In the genomic region with DNA sequence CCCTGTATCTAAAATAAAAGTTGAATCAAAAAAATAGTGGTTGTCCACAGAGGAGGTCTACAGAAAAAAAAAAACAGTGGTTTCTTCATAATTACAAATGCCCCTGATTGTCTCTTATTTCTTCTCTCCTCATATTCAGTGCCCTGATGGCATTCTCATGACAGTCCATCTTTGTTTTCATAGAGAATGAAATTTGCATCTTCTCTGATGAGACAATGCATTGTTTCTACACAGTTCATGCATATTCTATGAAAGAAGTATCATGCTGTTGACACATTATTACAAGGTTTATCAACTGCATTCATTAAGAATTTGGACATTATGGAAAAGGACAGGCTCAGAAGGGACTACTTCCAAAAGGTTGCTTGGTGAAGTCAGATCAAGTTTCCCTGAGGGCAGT, we compare ENCODE assay signal across 25 cellular contexts. TPM values are rescaled to one million over a fixed set of nuclear protein-coding genes. Genes with fewer than 3 reads are reported as not detected.
"Had no signal": no experiment of that assay in that cellular context is flagged by ENCODE, and none has a peak within 500 bp of the region (broad histone marks: within the 10 kb centered on the region; RNA-seq: fewer than 3 reads in every experiment).

No MANE protein-coding gene starts in this region.

- ATAC-seq: activated CD8-positive, alpha-beta T cell treated with anti-CD3 and anti-CD28 coated beads, Interleukin-2, amount 10 ng/mL, durations not matched to agents 7 days and 5 days; activated naive CD4-positive, alpha-beta T cell treated with anti-CD3 and anti-CD28 coated beads, Interleukin-2, amount 50 U/mL, for 72 hours; activated T-cell treated with anti-CD3 and anti-CD28 coated beads, Interleukin-2, amount 50 U/mL, for 4 hours; K562; Panc1 had no signal

- H3K4me3 ChIP-seq: adrenal gland, K562, SJCRH30, SK-N-MC had no signal

- H3K4me1 ChIP-seq: adrenal gland, SJCRH30 had no signal

- FAIRE-seq: bronchial epithelial cell, K562 had no signal

- H3K27ac ChIP-seq: adrenal gland, SJCRH30, SK-N-MC, WERI-Rb-1 had no signal

- DNase-seq: activated CD4-positive, alpha-beta T cell treated with anti-CD3 and anti-CD28 coated beads, Interleukin-2, amount 10 ng/mL, durations not matched to agents 24 days and 14 days; activated CD4-positive, alpha-beta T cell treated with anti-CD3 and anti-CD28 coated beads, Interleukin-2, amount 50 U/mL, for 48 hours; activated CD8-positive, alpha-beta T cell treated with anti-CD3 and anti-CD28 coated beads, Interleukin-2, amount 10 ng/mL, durations not matched to agents 7 days and 5 days; activated gamma-delta T cell treated with Interleukin-2 at 50 U/mL for 16 hours; activated naive CD4-positive, alpha-beta T cell treated with anti-CD3 and anti-CD28 coated beads for 36 hours; activated T-cell treated with anti-CD3 and anti-CD28 coated beads, Interleukin-2, amount 50 U/mL, for 4 hours; adrenal gland; caudate nucleus; NCI-H1092 treated with DMSO at 0.1 percent for 48 hours; NCI-H1417 treated with DMSO at 0.1 percent for 48 hours; NCI-H187 treated with DMSO at 0.1 percent for 48 hours; NCI-H2081; NCI-H2171 treated with DMSO at 0.1 percent for 48 hours; NCI-H2227 treated with DMSO at 0.1 percent for 48 hours; NCI-H446; NCI-H510A treated with DMSO at 0.1 percent for 48 hours; SHP77; SJCRH30; T1000; WERI-Rb-1 had no signal

- H3K9me3 ChIP-seq: adrenal gland, SJCRH30 had no signal

RNA-seq across cellular contexts. Expression of a gene that starts 59.5 kb away (rescaled TPM):
- polyA plus RNA-seq: K562 had no signal
